Comparison of ENCODE assay signal across 19 cellular contexts in the genomic region with DNA sequence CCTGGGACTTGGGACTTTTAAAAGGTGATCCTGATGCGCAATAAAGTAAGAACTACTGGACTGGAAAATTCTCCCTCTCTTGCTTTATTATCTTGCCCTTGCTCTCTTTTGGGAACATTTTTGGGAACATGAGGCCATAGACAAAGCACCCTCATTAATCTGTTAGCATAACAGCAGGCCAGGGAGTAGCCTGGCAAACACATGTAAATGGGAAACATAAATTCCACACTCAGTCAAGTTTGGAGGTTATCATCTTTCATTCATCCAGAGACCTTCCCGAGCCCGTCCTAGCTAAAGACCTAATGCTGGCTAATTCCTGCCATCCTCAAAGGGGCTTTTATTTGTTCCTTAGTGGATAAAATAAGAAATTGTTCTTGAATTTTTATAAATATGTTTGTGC.
"Had no signal": no experiment of that assay in that cellular context is flagged by ENCODE, and none has a peak within 500 bp of the region (broad histone marks: within the 10 kb centered on the region; RNA-seq: fewer than 3 reads in every experiment).

No MANE protein-coding gene starts in this region.

- H3K4me1 Mint-ChIP-seq: immature natural killer cell, memory B cell, natural killer cell, neural progenitor cell had no signal

- ATAC-seq: effector memory CD8-positive, alpha-beta T cell; lower lobe of right lung; natural killer cell; pancreas; right cardiac atrium had no signal

- H3K4me3 Mint-ChIP-seq: effector memory CD8-positive, alpha-beta T cell; immature natural killer cell; memory B cell; mesothelial cell of epicardium; natural killer cell; neural progenitor cell had no signal

- DNase-seq: effector memory CD8-positive, alpha-beta T cell; esophagus squamous epithelium; foreskin fibroblast; immature natural killer cell; left ventricle myocardium inferior; lower lobe of right lung; natural killer cell; nucleus accumbens; pancreas; right cardiac atrium; small intestine; stimulated activated CD4-positive, alpha-beta T cell treated with anti-CD3 and anti-CD28 coated beads, Interleukin-12 subunit alpha, Interleukin-12 subunit beta, amount 100 ng/mL, for 4 hours; stimulated activated naive CD4-positive, alpha-beta T cell; trophoblast cell had no signal

- H3K9me3 Mint-ChIP-seq: effector memory CD8-positive, alpha-beta T cell; immature natural killer cell; mesothelial cell of epicardium; natural killer cell; neural progenitor cell had no signal

- H3K27ac Mint-ChIP-seq: effector memory CD8-positive, alpha-beta T cell; immature natural killer cell; memory B cell; mesothelial cell of epicardium; natural killer cell; neural progenitor cell; progenitor cell of endocrine pancreas had no signal

- H3K27me3 ChIP-seq: esophagus squamous epithelium, neural progenitor cell had no signal

- H3K9me3 ChIP-seq: esophagus squamous epithelium, left ventricle myocardium inferior, lower lobe of right lung, pancreas had no signal

- H3K27ac ChIP-seq: esophagus squamous epithelium, left ventricle myocardium inferior, lower lobe of right lung, neural progenitor cell, pancreas had no signal

- H3K36me3 Mint-ChIP-seq: immature natural killer cell, memory B cell, mesothelial cell of epicardium, natural killer cell, neural progenitor cell had no signal

- H3K36me3 ChIP-seq: esophagus squamous epithelium, left ventricle myocardium inferior, lower lobe of right lung, neural progenitor cell, pancreas had no signal

- H3K4me3 ChIP-seq: esophagus squamous epithelium, left ventricle myocardium inferior, lower lobe of right lung, neural progenitor cell, pancreas had no signal

- FAIRE-seq: keratinocyte, pancreas, small intestine had no signal

- H3K4me1 ChIP-seq: esophagus squamous epithelium, left ventricle myocardium inferior, lower lobe of right lung, neural progenitor cell, pancreas had no signal

- H3K4me2 ChIP-seq: neural progenitor cell had no signal

- H3K9ac ChIP-seq: neural progenitor cell had no signal
